ENCODE assay signal across 35 cellular contexts in genomic region chr15:46526726-46527110, GRCh38.
"Had no signal": no experiment of that assay in that cellular context is flagged by ENCODE, and none has a peak within 500 bp of the region (broad histone marks: within the 10 kb centered on the region; RNA-seq: fewer than 3 reads in every experiment).

No MANE protein-coding gene starts in this region.

- H3K36me3 ChIP-seq: cardiac muscle cell, MG63, WERI-Rb-1 had no signal

- H3K27ac ChIP-seq: cardiac muscle cell, RWPE1, WERI-Rb-1 had no signal

- ATAC-seq: activated CD8-positive, alpha-beta memory T cell treated with anti-CD3 and anti-CD28 coated beads, Interleukin-2, amount 10 ng/mL, durations not matched to agents 7 days and 5 days; activated naive CD8-positive, alpha-beta T cell treated with anti-CD3 and anti-CD28 coated beads, Interleukin-2, amount 50 U/mL, for 24 hours; PC-3; Right ventricle myocardium inferior; SK-N-SH treated with all-trans-retinoic acid at 6 μM for 48 hours had no signal

- H3K27me3 ChIP-seq: cardiac muscle cell, MG63 had no signal

- H3K4me3 ChIP-seq: cardiac muscle cell, MG63 had no signal

- DNase-seq: activated CD4-positive, alpha-beta memory T cell treated with anti-CD3 and anti-CD28 coated beads, Interleukin-2, amount 10 ng/mL, durations not matched to agents 7 days and 5 days; activated CD4-positive, alpha-beta T cell treated with anti-CD3 and anti-CD28 coated beads for 1 hour; activated CD4-positive, alpha-beta T cell treated with anti-CD3 and anti-CD28 coated beads for 48 hours; activated CD4-positive, CD25-positive, alpha-beta regulatory T cell; activated CD8-positive, alpha-beta memory T cell treated with anti-CD3 and anti-CD28 coated beads for 24 hours; activated CD8-positive, alpha-beta memory T cell treated with anti-CD3 and anti-CD28 coated beads, Interleukin-2, amount 10 ng/mL, durations not matched to agents 7 days and 5 days; activated CD8-positive, alpha-beta memory T cell treated with anti-CD3 and anti-CD28 coated beads, Interleukin-2, amount 50 U/mL, for 48 hours; activated effector memory CD4-positive, alpha-beta T cell treated with Interleukin-2 at 50 U/mL for 16 hours; activated naive CD4-positive, alpha-beta T cell treated with anti-CD3 and anti-CD28 coated beads, Interleukin-2, amount 10 ng/mL, durations not matched to agents 7 days and 5 days; activated naive CD8-positive, alpha-beta T cell treated with anti-CD3 and anti-CD28 coated beads, Interleukin-2, amount 50 U/mL, for 24 hours; activated T-cell treated with anti-CD3 and anti-CD28 coated beads, Interleukin-2, amount 50 U/mL, for 48 hours; aorta; Karpas-422; KBM-7; MG63; NCI-H1048; NCI-H1105 treated with DMSO at 0.1 percent for 48 hours; NCI-H1436 treated with DMSO at 0.1 percent for 48 hours; NCI-H1694 treated with DMSO at 0.1 percent for 48 hours; NCI-H2029; NCI-H2171; NCI-H510A; NCI-H748 treated with DMSO at 0.1 percent for 48 hours; NK-92 treated with Interleukin-12 subunit alpha and Interleukin-12 subunit beta, amount 100 ng/mL, for 24 hours; PC-3; SIG-M5; SW 1271; T-helper 1 cell; T-helper 2 cell; T-helper 9 cell; WERI-Rb-1 had no signal
